In the genomic region with DNA sequence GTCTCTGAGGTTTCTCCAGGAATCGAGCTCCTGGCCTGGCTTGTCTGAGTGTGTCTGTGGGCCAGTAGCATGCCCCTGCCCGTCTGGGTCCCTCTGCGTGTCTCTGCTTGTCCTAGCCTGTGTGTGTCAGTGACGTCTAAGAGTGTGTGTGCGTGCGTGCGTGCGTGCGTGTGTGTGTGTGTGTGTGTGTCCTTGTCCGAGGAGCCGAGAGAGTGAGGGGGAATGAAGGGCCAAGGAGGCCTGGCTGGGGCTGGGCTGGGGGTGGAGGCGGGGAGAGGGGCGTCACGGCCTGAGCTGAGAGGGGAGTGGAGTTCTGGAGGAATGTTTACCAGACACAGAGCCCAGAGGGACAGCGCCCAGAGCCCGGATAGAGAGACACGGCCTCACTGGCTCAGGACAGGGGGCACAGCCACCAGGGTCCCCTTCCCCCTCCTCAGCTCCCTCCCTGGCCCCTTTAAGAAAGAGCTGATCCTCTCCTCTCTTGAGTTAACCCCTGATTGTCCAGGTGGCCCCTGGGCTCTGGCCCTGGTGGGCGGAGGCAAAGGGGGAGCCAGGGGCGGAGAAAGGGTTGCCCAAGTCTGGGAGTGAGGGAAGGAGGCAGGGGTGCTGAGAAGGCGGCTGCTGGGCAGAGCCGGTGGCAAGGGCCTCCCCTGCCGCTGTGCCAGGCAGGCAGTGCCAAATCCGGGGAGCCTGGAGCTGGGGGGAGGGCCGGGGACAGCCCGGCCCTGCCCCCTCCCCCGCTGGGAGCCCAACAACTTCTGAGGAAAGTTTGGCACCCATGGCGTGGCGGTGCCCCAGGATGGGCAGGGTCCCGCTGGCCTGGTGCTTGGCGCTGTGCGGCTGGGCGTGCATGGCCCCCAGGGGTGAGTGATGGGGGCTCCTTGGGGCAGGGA, we compare ENCODE assay signal across 8 cellular contexts. TPM values are rescaled to one million over a fixed set of nuclear protein-coding genes. Genes with fewer than 3 reads are reported as not detected.
A peak's percentile ranks its signal among the peaks of the same experiment; 100 is the strongest.
DNase-seq lines count a peak whose midpoint lies in the region; ATAC-seq and TF ChIP-seq lines count a peak whose summit lies in the region.

A gene (plus strand): TSS at position 609 of the 893 bp plus-strand sequence. CDS start 170 bp downstream, at position 779.

- H3K4me1 ChIP-seq in CD4-positive, CD25-positive, alpha-beta regulatory T cell (ENCODE audit: control insufficient read depth, insufficient read depth, low read length, poor library complexity, severe bottlenecking), result no peaks in the 10 kb centered on the region
- H3K4me1 ChIP-seq in RWPE2 (ENCODE audit: insufficient read depth, poor library complexity, severe bottlenecking), result peaks cover 21% of the 10 kb centered on the region

- peaks cover 55% of the 10 kb centered on the region for H3K27me3 Mint-ChIP-seq in CD4-positive, CD25-positive, alpha-beta regulatory T cell

- DNase-seq in CD4-positive, CD25-positive, alpha-beta regulatory T cell, result no peak
- DNase-seq in RWPE2 (ENCODE audit: low spot score), result peak; percentile 96
- peak; percentile 70 for DNase-seq in fibroblast of mammary gland (ENCODE audit: low read depth)
- DNase-seq in mucosa of gallbladder (ENCODE audit: low spot score), result peak; percentile 77
- DNase-seq in stimulated activated CD8-positive, alpha-beta memory T cell treated with anti-CD3 and anti-CD28 coated beads, Interleukin-4, amount 100 ng/mL, for 48 hours, result no peak
- DNase-seq in GM13977 (ENCODE audit: low spot score), result no peak

- H3K4me3 ChIP-seq in CD4-positive, CD25-positive, alpha-beta regulatory T cell (ENCODE audit: low read depth, low read length), result no peak within 1 kb of the TSS
- H3K4me3 ChIP-seq in RWPE2 (ENCODE audit: severe bottlenecking) (peak within 1 kb of the TSS; percentile 67), fibroblast of mammary gland (ENCODE audit: control insufficient read depth, low read depth, low read length) (peak within 1 kb of the TSS; percentile 94)

- TF ChIP-seq CTCF in RWPE2 (IDR thresholded peaks at IDR 0.05; ENCODE audit: poor library complexity, severe bottlenecking) (no peak), fibroblast of mammary gland (conservative IDR thresholded peaks at IDR 0.05; ENCODE audit: control insufficient read depth, insufficient read depth, low read depth, low read length) (no peak), GM13977 (IDR thresholded peaks at IDR 0.05; ENCODE audit: extremely low read depth, insufficient read depth, missing control alignments) (no peak)

- no peaks in the 10 kb centered on the region for H3K27me3 ChIP-seq in CD4-positive, CD25-positive, alpha-beta regulatory T cell (ENCODE audit: control insufficient read depth, insufficient read depth, low read length)
- no peaks in the 10 kb centered on the region for H3K27me3 ChIP-seq in RWPE2 (ENCODE audit: insufficient read depth, poor library complexity, severe bottlenecking)

- no peaks in the 10 kb centered on the region for H3K9me3 ChIP-seq in CD4-positive, CD25-positive, alpha-beta regulatory T cell (ENCODE audit: control insufficient read depth in 2 of 2, low read length in 2 of 2)
- no peaks in the 10 kb centered on the region for H3K9me3 ChIP-seq in RWPE2 (ENCODE audit: severe bottlenecking)

- peak within 1 kb of the TSS in 2 of 3 donors; percentile 46 to 65 for H3K27ac Mint-ChIP-seq in CD4-positive, CD25-positive, alpha-beta regulatory T cell

- peaks cover 0 to 3% (median 0%) of the 10 kb centered on the region in 7 donors for H3K9me3 Mint-ChIP-seq in CD4-positive, CD25-positive, alpha-beta regulatory T cell

- H3K36me3 ChIP-seq in CD4-positive, CD25-positive, alpha-beta regulatory T cell (ENCODE audit: control insufficient read depth, insufficient read depth, low read length), result no peaks in the 10 kb centered on the region
- peaks cover 31% of the 10 kb centered on the region for H3K36me3 ChIP-seq in RWPE2 (ENCODE audit: low read depth)

- no peak for ATAC-seq in CD4-positive, CD25-positive, alpha-beta regulatory T cell (ENCODE audit: low read depth in 2 of 2)
- ATAC-seq in RWPE2 (ENCODE audit: low read depth) (peak; percentile 77), GM18907 (IDR thresholded peaks at IDR 0.05; ENCODE audit: unreplicated experiment) (no peak), HG03378 (IDR thresholded peaks at IDR 0.05; ENCODE audit: unreplicated experiment) (no peak)

- no peak within 1 kb of the TSS for H3K27ac ChIP-seq in CD4-positive, CD25-positive, alpha-beta regulatory T cell (ENCODE audit: insufficient read depth, low read length, poor library complexity, severe bottlenecking)
- H3K27ac ChIP-seq in RWPE2 (ENCODE audit: poor library complexity, severe bottlenecking), result peak within 1 kb of the TSS; percentile 95

- H3K4me1 Mint-ChIP-seq in CD4-positive, CD25-positive, alpha-beta regulatory T cell, result peaks cover 0 to 2% (median 0%) of the 10 kb centered on the region in 4 donors

- H3K4me3 Mint-ChIP-seq in CD4-positive, CD25-positive, alpha-beta regulatory T cell, result peak within 1 kb of the TSS in 2 of 4 donors; percentile 43 to 52

- in situ Hi-C loops in GM13977 (cut with MboI; ENCODE audit: low pct_unique_long_range_greater_than_20kb, low sequenced_read_pairs, unreplicated experiment), result no loop called here

- H3K36me3 Mint-ChIP-seq in CD4-positive, CD25-positive, alpha-beta regulatory T cell, result no peaks in the 10 kb centered on the region

RNA-seq across cellular contexts. Expression of the gene that starts here (rescaled TPM):
- not detected for total RNA-seq in CD4-positive, CD25-positive, alpha-beta regulatory T cell
- polyA plus RNA-seq in CD4-positive, CD25-positive, alpha-beta regulatory T cell, result under 1 TPM; 0.08 to 0.47 (median 0.41) TPM
- 57.3 TPM for total RNA-seq in mucosa of gallbladder

Comparison
In these comparisons a context has a peak if more than half of its experiments do, and no peak if none do; other contexts are left out.
1. RNA of the gene that starts here (total RNA-seq): 57.3 TPM in mucosa of gallbladder (single experiment); not detected in CD4-positive, CD25-positive, alpha-beta regulatory T cell (single experiment); every median in the first group is over 10 times any median in the second.
2. DNase-seq: peak in RWPE2 (single experiment), fibroblast of mammary gland (single experiment) and mucosa of gallbladder (single experiment); none in CD4-positive, CD25-positive, alpha-beta regulatory T cell (0 of 3), stimulated activated CD8-positive, alpha-beta memory T cell treated with anti-CD3 and anti-CD28 coated beads, Interleukin-4, amount 100 ng/mL, for 48 hours (single experiment) and GM13977 (single experiment).